In genomic region chr3:32175607-32176197, GRCh38 we compare ENCODE assay signal across 8 cellular contexts.
DNase-seq lines count a peak whose midpoint lies in the region; ATAC-seq, FAIRE-seq and TF ChIP-seq lines count a peak whose summit lies in the region.

No MANE protein-coding gene starts in this region.

- no peak for TF ChIP-seq EP300 in esophagus muscularis mucosa (IDR thresholded peaks at IDR 0.05)

- no peak for TF ChIP-seq POLR2A in esophagus muscularis mucosa (IDR thresholded peaks at IDR 0.05; ENCODE audit: low read depth)

- H3K4me3 ChIP-seq in esophagus muscularis mucosa (no peak overlapping the region), pancreas (no peak overlapping the region)

- in situ Hi-C loops in GM13976 (cut with MboI; ENCODE audit: low sequenced_read_pairs, unreplicated experiment), result no loop called here

- TF ChIP-seq CTCF in GM13976 (IDR thresholded peaks at IDR 0.05; ENCODE audit: borderline replicate concordance, control extremely low read depth, extremely low read depth, insufficient read depth, missing control alignments), result peak; percentile 35
- TF ChIP-seq CTCF in esophagus muscularis mucosa (IDR thresholded peaks at IDR 0.05), result peak; percentile 34 to 52 (median 36)
- TF ChIP-seq CTCF in pancreas (IDR thresholded peaks at IDR 0.05), result peak; percentile 38 to 51 (median 44)

- H3K36me3 ChIP-seq in esophagus muscularis mucosa (no peaks in the 10 kb centered on the region), pancreas (no peaks in the 10 kb centered on the region)

- ATAC-seq in pancreas (peak in 2 of 4 donors; percentile 19 to 27), HG03521 (IDR thresholded peaks at IDR 0.05; ENCODE audit: unreplicated experiment) (no peak), HG03196 (IDR thresholded peaks at IDR 0.05; ENCODE audit: unreplicated experiment) (no peak)

- FAIRE-seq in pancreas (lab: Jason Lieb, UNC), result no peak

- intact Hi-C loops in esophagus muscularis mucosa (cut with DNase I) (loop anchor here (10.0 kb wide), 1 partner anchor 119 kb away; no protein-coding TSS in a partner anchor), pancreas (cut with DNase I) (loop anchor here in 1 of 3 donors (10.0 kb wide), 1 partner anchor 289 kb away; no protein-coding TSS in a partner anchor)

- WGBS in esophagus muscularis mucosa, result 40% methylated on average over 7 of the region's 7 CpGs
- 36 to 41% methylated on average over 7 of the region's 7 CpGs for WGBS in pancreas, 2 donors

- H3K9me3 ChIP-seq in esophagus muscularis mucosa (peaks cover 0 to 15% (median 11%) of the 10 kb centered on the region in 4 donors), pancreas (no peaks in the 10 kb centered on the region)

- H3K27me3 ChIP-seq in esophagus muscularis mucosa (no peaks in the 10 kb centered on the region), pancreas (no peaks in the 10 kb centered on the region)

- DNase-seq in AG20443 (ENCODE audit: low spot score), result peak; percentile 61
- DNase-seq in GM13976 (ENCODE audit: low spot score), result peak; percentile 63
- DNase-seq in NCI-H345 treated with DMSO at 0.1 percent for 48 hours (lab: John Stamatoyannopoulos, UW; ENCODE audit: unreplicated experiment), result peak; percentile 15
- DNase-seq in activated CD4-positive, alpha-beta T cell treated with anti-CD3 and anti-CD28 coated beads, Interleukin-2, amount 50 U/mL, for 1 hour, result peak; percentile 59
- DNase-seq in esophagus muscularis mucosa (ENCODE audit: extremely low spot score), result no peak
- DNase-seq in pancreas, result peak in 2 of 6 donors; percentile 30 to 48

- H3K4me1 ChIP-seq in esophagus muscularis mucosa (peaks cover 0 to 13% (median 3%) of the 10 kb centered on the region in 4 donors), pancreas (no peaks in the 10 kb centered on the region)

- H3K27ac ChIP-seq in esophagus muscularis mucosa (replicated peaks in 1 of 4) (no peak overlapping the region), pancreas (no peak overlapping the region)
